ENCODE assay signal across 28 cellular contexts in genomic region chr1:232998646-232999045, GRCh38.
"Had no signal": no experiment of that assay in that cellular context is flagged by ENCODE, and none has a peak within 500 bp of the region (broad histone marks: within the 10 kb centered on the region; RNA-seq: fewer than 3 reads in every experiment).

No MANE protein-coding gene starts in this region.

- ATAC-seq: activated CD8-positive, alpha-beta memory T cell treated with anti-CD3 and anti-CD28 coated beads, Interleukin-2, amount 10 ng/mL, durations not matched to agents 7 days and 5 days; Panc1 had no signal

- H3K4me3 ChIP-seq: MG63, SJCRH30, SK-N-MC had no signal

- H3K36me3 ChIP-seq: MG63, SJCRH30 had no signal

- DNase-seq: activated B cell treated with CpG ODN at 0.5 μM for 24 hours; activated CD4-positive, alpha-beta memory T cell treated with anti-CD3 and anti-CD28 coated beads, Interleukin-2, amount 10 ng/mL, durations not matched to agents 7 days and 5 days; activated CD4-positive, alpha-beta T cell treated with anti-CD3 and anti-CD28 coated beads for 1 hour; activated CD4-positive, alpha-beta T cell treated with anti-CD3 and anti-CD28 coated beads for 48 hours; activated CD8-positive, alpha-beta memory T cell treated with anti-CD3 and anti-CD28 coated beads for 24 hours; activated CD8-positive, alpha-beta memory T cell treated with anti-CD3 and anti-CD28 coated beads, Interleukin-2, amount 10 ng/mL, durations not matched to agents 7 days and 5 days; activated effector memory CD4-positive, alpha-beta T cell treated with Interleukin-2 at 50 U/mL for 16 hours; activated naive CD4-positive, alpha-beta T cell; activated naive CD4-positive, alpha-beta T cell treated with anti-CD3 and anti-CD28 coated beads, Interleukin-2, amount 50 U/mL, for 16 hours; activated naive CD8-positive, alpha-beta T cell treated with anti-CD3 and anti-CD28 coated beads for 36 hours; activated T-cell treated with anti-CD3 and anti-CD28 coated beads, Interleukin-2, amount 50 U/mL, for 48 hours; amniotic stem cell; aorta; cerebellar nuclear complex; Kasumi-1; MG63; NCI-H1048; NCI-H1105 treated with DMSO at 0.1 percent for 48 hours; NCI-H1436; NCI-H1694; NCI-H1930; NCI-H345; NCI-H524 treated with DMSO at 0.1 percent for 48 hours; SHP77; SJCRH30 had no signal

- H3K27ac ChIP-seq: SJCRH30, SK-N-MC, VCaP had no signal

- H3K9me3 ChIP-seq: SJCRH30 had no signal

- H3K27me3 ChIP-seq: MG63, SJCRH30 had no signal
